1 cellular context compared by ENCODE assay signal in genomic region chr21:42309753-42310213, GRCh38.
TF ChIP-seq lines count a peak whose summit lies in the region.

No MANE protein-coding gene starts in this region.

TF ChIP-seq in HepG2, 621 proteins besides CTCF, POLR2A, EP300 and RAD21:
- peak; percentile 33; the same call in 1 of the 2 replicates for TF ChIP-seq SMC3 (IDR thresholded peaks at IDR 0.05; ENCODE audit: low read length)
- no peak for TF ChIP-seq SRY (CRISPR knock-in tag; IDR thresholded peaks at IDR 0.05)
- peak; percentile 68 for TF ChIP-seq STAG1 (CRISPR knock-in tag; IDR thresholded peaks at IDR 0.05)
- TF ChIP-seq TEF (CRISPR knock-in tag; IDR thresholded peaks at IDR 0.05) = no peak
- TF ChIP-seq TEAD3 (CRISPR knock-in tag; optimal IDR thresholded peaks at IDR 0.05; ENCODE audit: borderline replicate concordance) = peak; percentile 7
TF ChIP-seq in HepG2: peak in this region for 3.
